Comparison of ENCODE assay signal across 24 cellular contexts in genomic region chr12:79515526-79515935, GRCh38.
DNase-seq lines count a peak whose midpoint lies in the region; ATAC-seq and TF ChIP-seq lines count a peak whose summit lies in the region.
"Had no signal": no experiment of that assay in that cellular context is flagged by ENCODE, and none has a peak within 500 bp of the region (broad histone marks: within the 10 kb centered on the region; RNA-seq: fewer than 3 reads in every experiment).

No MANE protein-coding gene starts in this region.

- H3K79me2 ChIP-seq in SK-N-SH (ENCODE audit: insufficient read depth) = no peaks in the 10 kb centered on the region

- no peaks in the 10 kb centered on the region for H3K36me3 ChIP-seq in SK-N-SH (replicated peaks in 1 of 2; ENCODE audit: control insufficient read depth in 1 of 2, insufficient read depth in 2 of 2, low read length in 1 of 2)
- H3K36me3 ChIP-seq: Peyer's patch had no signal

- H3K4me3 Mint-ChIP-seq in activated CD4-positive, alpha-beta T cell treated with anti-CD3 and anti-CD28 coated beads for 36 hours = no peak overlapping the region
- no peak overlapping the region for H3K4me3 Mint-ChIP-seq in activated T-cell treated with anti-CD3 and anti-CD28 coated beads, Interleukin-2, amount 50 U/mL, for 72 hours
- H3K4me3 Mint-ChIP-seq: CD14-positive monocyte, IgD-negative memory B cell had no signal

- H3F3A ChIP-seq in SK-N-SH (replicated peaks; ENCODE audit: insufficient read depth) = no peaks in the 10 kb centered on the region

- no peaks in the 10 kb centered on the region for H3K9me2 ChIP-seq in SK-N-SH

- no peaks in the 10 kb centered on the region for H3K9me3 ChIP-seq in SK-N-SH
- H3K9me3 ChIP-seq: Peyer's patch had no signal

- TF ChIP-seq RAD21 in SK-N-SH (IDR thresholded peaks at IDR 0.05; ENCODE audit: low read length) = no peak

- no peak for TF ChIP-seq CTCF in SK-N-SH (IDR thresholded peaks at IDR 0.05)

- H3K27ac Mint-ChIP-seq in activated CD4-positive, alpha-beta T cell treated with anti-CD3 and anti-CD28 coated beads for 36 hours = no peak overlapping the region
- no peak overlapping the region for H3K27ac Mint-ChIP-seq in activated T-cell treated with anti-CD3 and anti-CD28 coated beads, Interleukin-2, amount 50 U/mL, for 72 hours
- H3K27ac Mint-ChIP-seq: CD14-positive monocyte, IgD-negative memory B cell had no signal

- POLR2A ChIA-PET in SK-N-SH (lab: Yijun Ruan, JAX) = no interaction called here
- POLR2A ChIA-PET in activated CD4-positive, alpha-beta T cell treated with anti-CD3 and anti-CD28 coated beads for 36 hours (lab: Charles Lee) = no interaction called here

- H3K9me3 Mint-ChIP-seq in activated CD4-positive, alpha-beta T cell treated with anti-CD3 and anti-CD28 coated beads for 36 hours (ENCODE audit: low read depth) = peaks cover 5% of the 10 kb centered on the region
- peaks cover 7 to 12% of the 10 kb centered on the region in 2 donors for H3K9me3 Mint-ChIP-seq in activated T-cell treated with anti-CD3 and anti-CD28 coated beads, Interleukin-2, amount 50 U/mL, for 72 hours

- intact Hi-C loops in activated CD4-positive, alpha-beta T cell treated with anti-CD3 and anti-CD28 coated beads for 36 hours (cut with DNase I, micrococcal nuclease) = no loop called here

- no peak for TF ChIP-seq EP300 in SK-N-SH (IDR thresholded peaks at IDR 0.05; ENCODE audit: borderline replicate concordance in 1 of 2, low read depth in 1 of 2, low read length in 1 of 2)

- H3K4me3 ChIP-seq in SK-N-SH (ENCODE audit: low read depth in 2 of 2, low read length in 1 of 2) = no peak overlapping the region
- H3K4me3 ChIP-seq: Peyer's patch had no signal

- no peak overlapping the region for H3K4me2 ChIP-seq in SK-N-SH

- no peak overlapping the region for H3K9ac ChIP-seq in SK-N-SH

- no peaks in the 10 kb centered on the region for H3K36me3 Mint-ChIP-seq in activated CD4-positive, alpha-beta T cell treated with anti-CD3 and anti-CD28 coated beads for 36 hours (ENCODE audit: low read depth)
- H3K36me3 Mint-ChIP-seq in activated T-cell treated with anti-CD3 and anti-CD28 coated beads, Interleukin-2, amount 50 U/mL, for 72 hours (ENCODE audit: insufficient read depth in 2 of 2) = peaks cover 3 to 6% of the 10 kb centered on the region in 2 donors
- H3K36me3 Mint-ChIP-seq: CD14-positive monocyte had no signal

- WGBS in SK-N-SH (ENCODE audit: low lambda C conversion rate) = 19% methylated on average over 3 of the region's 3 CpGs

- no peaks in the 10 kb centered on the region for H3K4me1 Mint-ChIP-seq in activated CD4-positive, alpha-beta T cell treated with anti-CD3 and anti-CD28 coated beads for 36 hours
- H3K4me1 Mint-ChIP-seq in activated T-cell treated with anti-CD3 and anti-CD28 coated beads, Interleukin-2, amount 50 U/mL, for 72 hours (ENCODE audit: low read depth) = no peaks in the 10 kb centered on the region
- H3K4me1 Mint-ChIP-seq: CD14-positive monocyte, IgD-negative memory B cell had no signal

- H4K20me1 ChIP-seq in SK-N-SH (ENCODE audit: insufficient read depth) = no peaks in the 10 kb centered on the region

- H3K27me3 ChIP-seq in SK-N-SH (ENCODE audit: insufficient read depth) = no peaks in the 10 kb centered on the region
- H3K27me3 ChIP-seq: Peyer's patch had no signal

- CTCF ChIA-PET in SK-N-SH (lab: Yijun Ruan, JAX) = no interaction called here
- CTCF ChIA-PET in activated CD4-positive, alpha-beta T cell treated with anti-CD3 and anti-CD28 coated beads for 36 hours (lab: Charles Lee) = no interaction called here

- no peak for DNase-seq in SK-N-SH
- DNase-seq in amniotic epithelial cell (ENCODE audit: low read depth) = peak; percentile 47
- DNase-seq in iris pigment epithelial cell (ENCODE audit: low read depth) = peak; percentile 10
- DNase-seq in activated CD4-positive, alpha-beta T cell treated with anti-CD3 and anti-CD28 coated beads for 36 hours = no peak
- no peak for DNase-seq in activated T-cell treated with anti-CD3 and anti-CD28 coated beads, Interleukin-2, amount 50 U/mL, for 72 hours
- no peak for DNase-seq in NCI-H774 (lab: John Stamatoyannopoulos, UW)
- DNase-seq in HUDEP-2 (lab: John Stamatoyannopoulos, UW; ENCODE audit: unreplicated experiment in 76 of 76) = no peak
- DNase-seq: DND-41; GDM1; GOT3; Kasumi-1; MM.1S; NCI-H1092; NCI-H1436 treated with DMSO at 0.1 percent for 48 hours; NCI-H2029 treated with DMSO at 0.1 percent for 48 hours; NCI-H2171 treated with DMSO at 0.1 percent for 48 hours; NCI-H446 treated with DMSO at 0.1 percent for 48 hours; NK-92 treated with Interleukin-12 subunit alpha and Interleukin-12 subunit beta, amount 100 ng/mL, for 24 hours; Peyer's patch; Right ventricle myocardium superior had no signal

- H3K27ac ChIP-seq in SK-N-SH (ENCODE audit: low read depth in 2 of 2, low read length in 1 of 2) = no peak overlapping the region; a peak in 1 of 4 replicates
- H3K27ac ChIP-seq: 22Rv1, Peyer's patch had no signal

- no peak overlapping the region for H2AFZ ChIP-seq in SK-N-SH (ENCODE audit: low read depth)

- H3K4me1 ChIP-seq in SK-N-SH (ENCODE audit: control insufficient read depth in 1 of 2, insufficient read depth in 2 of 2, low read depth in 1 of 2, low read length in 1 of 2) = no peaks in the 10 kb centered on the region
- H3K4me1 ChIP-seq: Peyer's patch had no signal

- ATAC-seq in SK-N-SH treated with all-trans-retinoic acid at 6 μM for 48 hours = peak; percentile 49
- ATAC-seq in activated CD4-positive, alpha-beta T cell treated with anti-CD3 and anti-CD28 coated beads for 36 hours = no peak
- no peak for ATAC-seq in activated T-cell treated with anti-CD3 and anti-CD28 coated beads, Interleukin-2, amount 50 U/mL, for 72 hours (replicated peaks in 1 of 2)

- no peaks in the 10 kb centered on the region for H3K27me3 Mint-ChIP-seq in activated CD4-positive, alpha-beta T cell treated with anti-CD3 and anti-CD28 coated beads for 36 hours
- H3K27me3 Mint-ChIP-seq in activated T-cell treated with anti-CD3 and anti-CD28 coated beads, Interleukin-2, amount 50 U/mL, for 72 hours (ENCODE audit: low read depth) = no peaks in the 10 kb centered on the region
- H3K27me3 Mint-ChIP-seq: IgD-negative memory B cell had no signal

TF ChIP-seq in SK-N-SH treated with all-trans-retinoic acid at 6 μM for 48 hours, 23 proteins besides CTCF, POLR2A, EP300 and RAD21:
- TF ChIP-seq ZFP30 (CRISPR knock-in tag; IDR thresholded peaks at IDR 0.05) (no peak), CSRNP3 (CRISPR knock-in tag; IDR thresholded peaks at IDR 0.05) (no peak)

TF ChIP-seq in SK-N-SH, 30 proteins besides CTCF, POLR2A, EP300 and RAD21:
- no peak for TF ChIP-seq RCOR1 (IDR thresholded peaks at IDR 0.05; ENCODE audit: low read length)
- no peak for TF ChIP-seq JUND (IDR thresholded peaks at IDR 0.05)
- TF ChIP-seq MXI1 (IDR thresholded peaks at IDR 0.05; ENCODE audit: low read depth, low read length) = no peak

Comparison
In these comparisons a context has a peak if more than half of its experiments do, and no peak if none do; other contexts are left out.
1. DNase-seq: peak in amniotic epithelial cell (single experiment) and iris pigment epithelial cell (single experiment); none in SK-N-SH (single experiment), activated CD4-positive, alpha-beta T cell treated with anti-CD3 and anti-CD28 coated beads for 36 hours (single experiment), activated T-cell treated with anti-CD3 and anti-CD28 coated beads, Interleukin-2, amount 50 U/mL, for 72 hours (0 of 2), NCI-H774 (single experiment) and HUDEP-2 (0 of 76).